In genomic region chr1:54127594-54127993, GRCh38 we compare ENCODE assay signal across 17 cellular contexts. TPM values are rescaled to one million over a fixed set of nuclear protein-coding genes. Genes with fewer than 3 reads are reported as not detected.
DNase-seq lines count a peak whose midpoint lies in the region; ATAC-seq and TF ChIP-seq lines count a peak whose summit lies in the region.
"Had no signal": no experiment of that assay in that cellular context is flagged by ENCODE, and none has a peak within 500 bp of the region (broad histone marks: within the 10 kb centered on the region; RNA-seq: fewer than 3 reads in every experiment).

No MANE protein-coding gene starts in this region.

- TF ChIP-seq EP300 in sigmoid colon (IDR thresholded peaks at IDR 0.05): no peak

- H3K27ac Mint-ChIP-seq in chondrocyte (ENCODE audit: unreplicated experiment): no peak overlapping the region
- H3K27ac Mint-ChIP-seq: B cell; CD8-positive, alpha-beta T cell; HFFc6 had no signal

- no peak for ATAC-seq in heart left ventricle
- ATAC-seq: CD8-positive, alpha-beta T cell; HCT116 had no signal

- no peaks in the 10 kb centered on the region for H3K79me2 ChIP-seq in mesendoderm (ENCODE audit: control insufficient read depth, insufficient read depth, low read length)

- no peak overlapping the region for H3K9ac ChIP-seq in mesendoderm (ENCODE audit: low read length)
- H3K9ac ChIP-seq: BLaER1 treated with 17β-estradiol and CSF1 and Interleukin-3, amounts not matched to agents 10 nM and 100 nM had no signal

- no peaks in the 10 kb centered on the region for H3K27me3 Mint-ChIP-seq in chondrocyte (ENCODE audit: low read depth)

- DNase-seq in SK-MEL-5 (ENCODE audit: low read depth, low spot score): peak; percentile 32
- peak; percentile 50 for DNase-seq in chondrocyte (ENCODE audit: low spot score)
- no peak for DNase-seq in mesendoderm
- peak; percentile 34 for DNase-seq in spleen
- DNase-seq in heart left ventricle: no peak
- DNase-seq in sigmoid colon: no peak
- DNase-seq in DMS53 (lab: John Stamatoyannopoulos, UW): no peak
- DNase-seq: CD8-positive, alpha-beta T cell; COR-L47; DMS 273 treated with DMSO at 0.1 percent for 48 hours; GOT3; H7; HFFc6 had no signal

- H2BK120ac ChIP-seq in mesendoderm (ENCODE audit: low read depth, low read length): no peak overlapping the region

- no peak overlapping the region for H3K23ac ChIP-seq in mesendoderm (ENCODE audit: low read length)

- peak overlapping the region; percentile 42 for H3K56ac ChIP-seq in mesendoderm (ENCODE audit: low read length)

- H2BK5ac ChIP-seq in mesendoderm (ENCODE audit: low read length): no peak overlapping the region

- H3K4ac ChIP-seq in mesendoderm (ENCODE audit: low read depth, low read length): no peak overlapping the region

- H3K27me3 ChIP-seq in mesendoderm (ENCODE audit: insufficient read depth, low read length, poor library complexity) (no peaks in the 10 kb centered on the region), spleen (replicated peaks in 1 of 7) (no peaks in the 10 kb centered on the region), heart left ventricle (no peaks in the 10 kb centered on the region), sigmoid colon (no peaks in the 10 kb centered on the region)

- no peak overlapping the region for H4K8ac ChIP-seq in mesendoderm (ENCODE audit: low read depth, low read length)

- no peak for TF ChIP-seq POLR2A in spleen (IDR thresholded peaks at IDR 0.05)
- no peak for TF ChIP-seq POLR2A in heart left ventricle (IDR thresholded peaks at IDR 0.05)
- TF ChIP-seq POLR2A in sigmoid colon (IDR thresholded peaks at IDR 0.05): no peak

- H4K5ac ChIP-seq in mesendoderm (ENCODE audit: low read length): no peak overlapping the region

- no peak overlapping the region for H3K4me3 Mint-ChIP-seq in chondrocyte (ENCODE audit: unreplicated experiment)
- H3K4me3 Mint-ChIP-seq: B cell; CD8-positive, alpha-beta T cell; HFFc6 had no signal

- H3K18ac ChIP-seq in mesendoderm (ENCODE audit: low read length): no peak overlapping the region

- H2AK5ac ChIP-seq in mesendoderm (ENCODE audit: low read length): no peak overlapping the region

- in situ Hi-C loops in SK-MEL-5 (cut with HindIII; ENCODE audit: low pct_unique_long_range_greater_than_20kb, low sequenced_read_pairs): no loop called here

- H3K36me3 ChIP-seq in mesendoderm (ENCODE audit: control insufficient read depth, insufficient read depth, low read length): no peaks in the 10 kb centered on the region
- no peaks in the 10 kb centered on the region for H3K36me3 ChIP-seq in spleen
- no peaks in the 10 kb centered on the region for H3K36me3 ChIP-seq in heart left ventricle
- H3K36me3 ChIP-seq in sigmoid colon: no peaks in the 10 kb centered on the region
- H3K36me3 ChIP-seq: BLaER1 treated with 17β-estradiol and CSF1 and Interleukin-3, amounts not matched to agents 10 nM and 100 nM had no signal

- H3K79me1 ChIP-seq in mesendoderm (ENCODE audit: low read length): no peaks in the 10 kb centered on the region

- H3K4me2 ChIP-seq in mesendoderm (ENCODE audit: low read length): no peak overlapping the region
- H3K4me2 ChIP-seq: BLaER1 treated with 17β-estradiol and CSF1 and Interleukin-3, amounts not matched to agents 10 nM and 100 nM had no signal

- H3K27ac ChIP-seq in mesendoderm (ENCODE audit: low read depth, low read length) (no peak overlapping the region), spleen (no peak overlapping the region), heart left ventricle (no peak overlapping the region), sigmoid colon (no peak overlapping the region)
- H3K27ac ChIP-seq: BLaER1 treated with 17β-estradiol and CSF1 and Interleukin-3, amounts not matched to agents 10 nM and 100 nM had no signal

- intact Hi-C loops in spleen (cut with DNase I; ENCODE audit: low total_unique reads): no loop called here
- intact Hi-C loops in heart left ventricle (cut with DNase I): loop anchor here in 4 of 10 donors (10.0 kb wide), 3 partner anchors 147 to 277 kb away; partner anchors contain the start of gene SSBP3 (in 1 of the 4)
- intact Hi-C loops in sigmoid colon (cut with DNase I): loop anchor here (10.0 kb wide), 1 partner anchor 137 kb away; no protein-coding TSS in a partner anchor

- H3K4me1 ChIP-seq in mesendoderm (ENCODE audit: control insufficient read depth, low read depth, low read length) (no peaks in the 10 kb centered on the region), spleen (peaks cover 0 to 6% (median 0%) of the 10 kb centered on the region in 6 donors), heart left ventricle (no peaks in the 10 kb centered on the region), sigmoid colon (no peaks in the 10 kb centered on the region)

- H3K4me3 ChIP-seq in mesendoderm (ENCODE audit: low read length) (no peak overlapping the region), spleen (no peak overlapping the region), heart left ventricle (no peak overlapping the region), sigmoid colon (no peak overlapping the region)
- H3K4me3 ChIP-seq: BLaER1 treated with 17β-estradiol and CSF1 and Interleukin-3, amounts not matched to agents 10 nM and 100 nM had no signal

- H3K9me3 ChIP-seq in spleen (no peaks in the 10 kb centered on the region), heart left ventricle (no peaks in the 10 kb centered on the region), sigmoid colon (no peaks in the 10 kb centered on the region)
- H3K9me3 ChIP-seq: BLaER1 treated with 17β-estradiol and CSF1 and Interleukin-3, amounts not matched to agents 10 nM and 100 nM had no signal

- H3K4me1 Mint-ChIP-seq in chondrocyte (ENCODE audit: low read depth): peaks cover 4% of the 10 kb centered on the region
- H3K4me1 Mint-ChIP-seq: B cell had no signal

- H3K9me3 Mint-ChIP-seq in chondrocyte (ENCODE audit: low read depth): no peaks in the 10 kb centered on the region
- H3K9me3 Mint-ChIP-seq: CD8-positive, alpha-beta T cell; HFFc6 had no signal

- TF ChIP-seq CTCF in chondrocyte (IDR thresholded peaks at IDR 0.05) (no peak), spleen (IDR thresholded peaks at IDR 0.05 in 8 of 11, conservative IDR thresholded peaks at IDR 0.05 in 3 of 11) (no peak), heart left ventricle (IDR thresholded peaks at IDR 0.05) (no peak), sigmoid colon (IDR thresholded peaks at IDR 0.05) (no peak)

- no peak overlapping the region for H2BK15ac ChIP-seq in mesendoderm (replicated peaks; ENCODE audit: low read depth)

- no CpG with 5 or more reads among the region's 3 CpGs for WGBS in mesendoderm (ENCODE audit: extremely low coverage, insufficient coverage, low lambda C conversion rate)
- 81 to 96% (median 88%) methylated on average over 3 of the region's 3 CpGs for WGBS in spleen, 5 donors
- 82 to 92% (median 88%) methylated on average over 3 of the region's 3 CpGs for WGBS in heart left ventricle, 4 donors
- WGBS in sigmoid colon, 2 donors: 85 to 94% methylated on average over 3 of the region's 3 CpGs

- no peaks in the 10 kb centered on the region for H3K36me3 Mint-ChIP-seq in chondrocyte (ENCODE audit: low read depth)
- H3K36me3 Mint-ChIP-seq: CD8-positive, alpha-beta T cell had no signal

RNA-seq across cellular contexts. Expression of gene CDCP2, which starts 25.2 kb away (rescaled TPM):
- total RNA-seq in SK-MEL-5 (2014; rRNA removed; shearing (Covaris generic)): not detected in 2 replicates
- polyA plus RNA-seq in SK-MEL-5 (2015; cell fraction: cytosol; rRNA removed): not detected in 2 replicates
- not detected in 2 replicates for polyA plus RNA-seq in SK-MEL-5 (2015; cell fraction: nucleus; rRNA removed)
- total RNA-seq in chondrocyte (not detected in 3 replicates), spleen (1 to 10 TPM in 2 of 7 donors, under 1 TPM in 5; 0.23 to 1.6 (median 0.85) TPM), heart left ventricle (under 1 TPM in 1 of 9 donors, not detected in 8; 0.29 TPM), sigmoid colon (not detected)
- not detected for polyA plus RNA-seq in mesendoderm (2013, experiment 1 of 2)
- polyA plus RNA-seq in mesendoderm (2013, experiment 2 of 2): not detected
- polyA plus RNA-seq in spleen (not detected), heart left ventricle (not detected), sigmoid colon (under 1 TPM in 1 of 3 donors, not detected in 2; 0.04 TPM)
- total RNA-seq: A172; B cell; CD8-positive, alpha-beta T cell; H7; HFFc6 had no signal

Comparison
In these comparisons a context has a peak if more than half of its experiments do, and no peak if none do; other contexts are left out.
1. DNase-seq: peak in SK-MEL-5 (single experiment), chondrocyte (single experiment) and spleen (single experiment); none in mesendoderm (single experiment), heart left ventricle (0 of 5), sigmoid colon (single experiment) and DMS53 (single experiment).